ENCODE assay signal across 9 cellular contexts in genomic region chr14:104691546-104692260, GRCh38. TPM values are rescaled to one million over a fixed set of nuclear protein-coding genes. Genes with fewer than 3 reads are reported as not detected.
A peak's percentile ranks its signal among the peaks of the same experiment; 100 is the strongest.
DNase-seq lines count a peak whose midpoint lies in the region; TF ChIP-seq lines count a peak whose summit lies in the region.
"Had no signal": no experiment of that assay in that cellular context is flagged by ENCODE, and none has a peak within 500 bp of the region (broad histone marks: within the 10 kb centered on the region; RNA-seq: fewer than 3 reads in every experiment).

No MANE protein-coding gene starts in this region.

- H3K27me3 Mint-ChIP-seq in activated CD4-positive, alpha-beta T cell treated with anti-CD3 and anti-CD28 coated beads, Interleukin-2, amount 10 ng/mL, durations not matched to agents 24 days and 14 days, result no peaks in the 10 kb centered on the region
- no peaks in the 10 kb centered on the region for H3K27me3 Mint-ChIP-seq in activated CD4-positive, alpha-beta memory T cell treated with anti-CD3 and anti-CD28 coated beads for 36 hours

- H3K9me3 ChIP-seq in esophagus squamous epithelium (no peaks in the 10 kb centered on the region), stomach (no peaks in the 10 kb centered on the region), HAP-1 (no peaks in the 10 kb centered on the region)

- peaks cover 48% of the 10 kb centered on the region for H3K4me1 Mint-ChIP-seq in activated CD4-positive, alpha-beta T cell treated with anti-CD3 and anti-CD28 coated beads, Interleukin-2, amount 10 ng/mL, durations not matched to agents 24 days and 14 days
- H3K4me1 Mint-ChIP-seq in activated CD4-positive, alpha-beta memory T cell treated with anti-CD3 and anti-CD28 coated beads for 36 hours (ENCODE audit: low read depth), result peaks cover 55% of the 10 kb centered on the region

- CTCF ChIA-PET in activated CD4-positive, alpha-beta memory T cell treated with anti-CD3 and anti-CD28 coated beads for 36 hours (lab: Charles Lee), result interaction anchor here (1.1 to 1.8 kb wide), 2 partner anchors 17 to 26 kb away, joined by 3 to 4 read pairs; no protein-coding TSS in a partner anchor

- peak overlapping the region; percentile 70 for H3K27ac Mint-ChIP-seq in activated CD4-positive, alpha-beta T cell treated with anti-CD3 and anti-CD28 coated beads, Interleukin-2, amount 10 ng/mL, durations not matched to agents 24 days and 14 days
- H3K27ac Mint-ChIP-seq in activated CD4-positive, alpha-beta memory T cell treated with anti-CD3 and anti-CD28 coated beads for 36 hours, result peak overlapping the region; percentile 24

- H3K9me3 Mint-ChIP-seq in activated CD4-positive, alpha-beta T cell treated with anti-CD3 and anti-CD28 coated beads, Interleukin-2, amount 10 ng/mL, durations not matched to agents 24 days and 14 days, result no peaks in the 10 kb centered on the region
- H3K9me3 Mint-ChIP-seq in activated CD4-positive, alpha-beta memory T cell treated with anti-CD3 and anti-CD28 coated beads for 36 hours, result no peaks in the 10 kb centered on the region

- 73 to 88% methylated on average over 6 to 7 of the region's 19 CpGs for WGBS in esophagus squamous epithelium, 2 donors
- WGBS in stomach, 5 donors, result 66 to 85% (median 80%) methylated on average over 16 to 19 of the region's 19 CpGs

- peak overlapping the region; percentile 84 for H3K4me3 Mint-ChIP-seq in activated CD4-positive, alpha-beta T cell treated with anti-CD3 and anti-CD28 coated beads, Interleukin-2, amount 10 ng/mL, durations not matched to agents 24 days and 14 days
- H3K4me3 Mint-ChIP-seq in activated CD4-positive, alpha-beta memory T cell treated with anti-CD3 and anti-CD28 coated beads for 36 hours, result peak overlapping the region; percentile 78

- H3K4me1 ChIP-seq in esophagus squamous epithelium, result peaks cover 63 to 99% (median 88%) of the 10 kb centered on the region in 3 donors
- peaks cover 90 to 98% (median 96%) of the 10 kb centered on the region in 4 donors for H3K4me1 ChIP-seq in stomach
- peaks cover 9% of the 10 kb centered on the region for H3K4me1 ChIP-seq in HAP-1

- TF ChIP-seq POLR2A in esophagus squamous epithelium (IDR thresholded peaks at IDR 0.05), result no peak
- TF ChIP-seq POLR2A in stomach (IDR thresholded peaks at IDR 0.05), result no peak

- peaks cover 6% of the 10 kb centered on the region for H3K36me3 Mint-ChIP-seq in activated CD4-positive, alpha-beta T cell treated with anti-CD3 and anti-CD28 coated beads, Interleukin-2, amount 10 ng/mL, durations not matched to agents 24 days and 14 days (ENCODE audit: low read depth)
- peaks cover 9% of the 10 kb centered on the region for H3K36me3 Mint-ChIP-seq in activated CD4-positive, alpha-beta memory T cell treated with anti-CD3 and anti-CD28 coated beads for 36 hours

- POLR2A ChIA-PET in activated CD4-positive, alpha-beta memory T cell treated with anti-CD3 and anti-CD28 coated beads for 36 hours (lab: Charles Lee), result interaction anchor here (2.2 kb wide), 1 partner anchor 13 kb away, joined by 15 read pairs; no protein-coding TSS in a partner anchor

- H3K27ac ChIP-seq in esophagus squamous epithelium, result peak overlapping the region in 3 of 4 donors; percentile 13 to 87 (median 29)
- peak overlapping the region; percentile 31 to 93 (median 90) for H3K27ac ChIP-seq in stomach

- H3K27me3 ChIP-seq in esophagus squamous epithelium (no peaks in the 10 kb centered on the region), stomach (no peaks in the 10 kb centered on the region), HAP-1 (ENCODE audit: low read depth) (no peaks in the 10 kb centered on the region)

- no peak for TF ChIP-seq EP300 in stomach (IDR thresholded peaks at IDR 0.05)

- TF ChIP-seq CTCF in esophagus squamous epithelium (IDR thresholded peaks at IDR 0.05) (no peak), stomach (IDR thresholded peaks at IDR 0.05) (no peak)

- peak overlapping the region in 1 of 4 donors; percentile 99 for H3K4me3 ChIP-seq in esophagus squamous epithelium
- peak overlapping the region; percentile 65 to 97 (median 94) for H3K4me3 ChIP-seq in stomach
- H3K4me3 ChIP-seq in HAP-1, result no peak overlapping the region

- no peak for DNase-seq in activated CD4-positive, alpha-beta T cell treated with anti-CD3 and anti-CD28 coated beads, Interleukin-2, amount 10 ng/mL, durations not matched to agents 24 days and 14 days
- no peak for DNase-seq in activated CD4-positive, alpha-beta T cell treated with anti-CD3 and anti-CD28 coated beads, Interleukin-2, amount 50 U/mL, for 48 hours
- DNase-seq in activated CD4-positive, alpha-beta memory T cell treated with anti-CD3 and anti-CD28 coated beads for 36 hours, result no peak
- DNase-seq in esophagus squamous epithelium (lab: John Stamatoyannopoulos, UW) (no peak), stomach (no peak), HAP-1 (ENCODE audit: low spot score in 2 of 2) (no peak), COLO829 (ENCODE audit: low spot score) (no peak), inferior parietal cortex (ENCODE audit: extremely low spot score) (no peak)
- DNase-seq: NCI-H446 treated with DMSO at 0.1 percent for 48 hours had no signal

- peaks cover 0 to 10% (median 0%) of the 10 kb centered on the region in 3 donors for H3K36me3 ChIP-seq in esophagus squamous epithelium
- peaks cover 0 to 17% (median 14%) of the 10 kb centered on the region in 4 donors for H3K36me3 ChIP-seq in stomach
- H3K36me3 ChIP-seq in HAP-1 (replicated peaks), result peaks cover 17% of the 10 kb centered on the region

- intact Hi-C loops in activated CD4-positive, alpha-beta T cell treated with anti-CD3 and anti-CD28 coated beads, Interleukin-2, amount 10 ng/mL, durations not matched to agents 24 days and 14 days (cut with micrococcal nuclease), result no loop called here
- intact Hi-C loops in activated CD4-positive, alpha-beta memory T cell treated with anti-CD3 and anti-CD28 coated beads for 36 hours (cut with micrococcal nuclease), result no loop called here
- intact Hi-C loops in esophagus squamous epithelium (cut with DNase I), result no loop called here
- intact Hi-C loops in stomach (cut with DNase I; ENCODE audit: low total_unique reads), result no loop called here

- in situ Hi-C loops in HAP-1 (cut with MboI; ENCODE audit: low sequenced_read_pairs), result no loop called here

RNA-seq across cellular contexts. Expression of gene INF2, which starts 2.3 kb away (rescaled TPM):
- total RNA-seq in activated CD4-positive, alpha-beta T cell treated with anti-CD3 and anti-CD28 coated beads, Interleukin-2, amount 10 ng/mL, durations not matched to agents 24 days and 14 days, result 90.9 and 92.3 TPM in 2 replicates
- 10 to 100 TPM; 66.7 to 71.5 TPM for total RNA-seq in activated CD4-positive, alpha-beta memory T cell treated with anti-CD3 and anti-CD28 coated beads for 36 hours
- total RNA-seq in esophagus squamous epithelium (10 to 100 TPM; 36.7 to 43.6 (median 37.8) TPM), stomach (100 to 1,000 TPM in 4 of 5 donors, 10 to 100 TPM in 1; 45.9 to 385 (median 184) TPM)
- 100 to 1,000 TPM in 1 of 3 donors, 10 to 100 TPM in 2; 74.7 to 113 (median 90.3) TPM for polyA plus RNA-seq in stomach

RNA-seq across cellular contexts. Expression of gene ADSS1, which starts 32.3 kb away (rescaled TPM):
- 0.96 and 1.4 TPM in 2 replicates for total RNA-seq in activated CD4-positive, alpha-beta T cell treated with anti-CD3 and anti-CD28 coated beads, Interleukin-2, amount 10 ng/mL, durations not matched to agents 24 days and 14 days
- total RNA-seq in activated CD4-positive, alpha-beta memory T cell treated with anti-CD3 and anti-CD28 coated beads for 36 hours, result 1 to 10 TPM; 2.3 to 3.3 TPM
- total RNA-seq in esophagus squamous epithelium (10 to 100 TPM in 2 of 4 donors, 1 to 10 TPM in 2; 3.4 to 11.4 (median 8.4) TPM), stomach (10 to 100 TPM in 1 of 5 donors, 1 to 10 TPM in 3, not detected in 1; 7.0 to 59.4 (median 7.6) TPM)
- 10 to 100 TPM; 12.3 to 16.7 (median 14.5) TPM for polyA plus RNA-seq in stomach
